ENCODE assay signal across 6 cellular contexts in genomic region chr5:177402271-177403043, GRCh38. TPM values are rescaled to one million over a fixed set of nuclear protein-coding genes. Genes with fewer than 3 reads are reported as not detected.
DNase-seq lines count a peak whose midpoint lies in the region; ATAC-seq, FAIRE-seq and TF ChIP-seq lines count a peak whose summit lies in the region.

No MANE protein-coding gene starts in this region.

- H3K9me3 Mint-ChIP-seq in activated naive CD8-positive, alpha-beta T cell treated with anti-CD3 and anti-CD28 coated beads, Interleukin-2, amount 50 U/mL, for 24 hours, result no peaks in the 10 kb centered on the region

- H3K27ac ChIP-seq in mesodermal cell (ENCODE audit: low read depth, low read length, severe bottlenecking), result no peak overlapping the region

- peak; percentile 87 for FAIRE-seq in GM12891 (lab: Jason Lieb, UNC)

- H3K27me3 Mint-ChIP-seq in activated naive CD8-positive, alpha-beta T cell treated with anti-CD3 and anti-CD28 coated beads, Interleukin-2, amount 50 U/mL, for 24 hours, result peaks cover 26% of the 10 kb centered on the region

- H3K4me3 Mint-ChIP-seq in activated naive CD8-positive, alpha-beta T cell treated with anti-CD3 and anti-CD28 coated beads, Interleukin-2, amount 50 U/mL, for 24 hours, result peak overlapping the region; percentile 73

- 13% methylated on average over 37 to 40 of the region's 49 CpGs for whole genome bisulfite sequencing in mesodermal cell (ENCODE audit: insufficient coverage in 2 of 2), 2 experiments

- H3K4me1 Mint-ChIP-seq in activated naive CD8-positive, alpha-beta T cell treated with anti-CD3 and anti-CD28 coated beads, Interleukin-2, amount 50 U/mL, for 24 hours, result peaks cover 28% of the 10 kb centered on the region

- no peaks in the 10 kb centered on the region for H3K9me3 ChIP-seq in mesodermal cell (ENCODE audit: control insufficient read depth, low read length)

- no peaks in the 10 kb centered on the region for H3K36me3 Mint-ChIP-seq in activated naive CD8-positive, alpha-beta T cell treated with anti-CD3 and anti-CD28 coated beads, Interleukin-2, amount 50 U/mL, for 24 hours (ENCODE audit: low read depth)

- peak overlapping the region; percentile 43 for H3K4me3 ChIP-seq in mesodermal cell (ENCODE audit: extremely low read depth, insufficient read depth, low read length, poor library complexity, severe bottlenecking)

- no peak for TF ChIP-seq POLR2A in GM12891 (IDR thresholded peaks at IDR 0.05; ENCODE audit: low read depth, low read length)

- peak; percentile 67 for DNase-seq in GM12891 (ENCODE audit: insufficient read length, low spot score)
- peak; percentile 78 for DNase-seq in NCI-H774 (lab: John Stamatoyannopoulos, UW)
- peak; percentile 74 for DNase-seq in activated naive CD8-positive, alpha-beta T cell treated with anti-CD3 and anti-CD28 coated beads, Interleukin-2, amount 50 U/mL, for 24 hours

- H3K4me1 ChIP-seq in mesodermal cell (ENCODE audit: control insufficient read depth, insufficient read depth, low read length, poor library complexity, severe bottlenecking), result peaks cover 6% of the 10 kb centered on the region

- no peaks in the 10 kb centered on the region for H3K36me3 ChIP-seq in mesodermal cell (ENCODE audit: control insufficient read depth, insufficient read depth, low read length)

- ATAC-seq in activated naive CD8-positive, alpha-beta T cell treated with anti-CD3 and anti-CD28 coated beads, Interleukin-2, amount 50 U/mL, for 24 hours, result peak; percentile 53
- ATAC-seq in GM18873 (IDR thresholded peaks at IDR 0.05; ENCODE audit: low FRiP score, unreplicated experiment), result no peak
- no peak for ATAC-seq in HG02678 (IDR thresholded peaks at IDR 0.05; ENCODE audit: unreplicated experiment)

- no peak overlapping the region for H3K27ac Mint-ChIP-seq in activated naive CD8-positive, alpha-beta T cell treated with anti-CD3 and anti-CD28 coated beads, Interleukin-2, amount 50 U/mL, for 24 hours

TF ChIP-seq in GM12891, 5 proteins besides CTCF, POLR2A, EP300 and RAD21:
- TF ChIP-seq PAX5 (IDR thresholded peaks at IDR 0.05; ENCODE audit: insufficient read depth, low read length, severe bottlenecking) (no peak), SPI1 (IDR thresholded peaks at IDR 0.05; ENCODE audit: low read depth, low read length) (no peak), POU2F2 (IDR thresholded peaks at IDR 0.05; ENCODE audit: low read depth, low read length) (no peak)

RNA-seq across cellular contexts. Expression of gene PFN3, which starts 2.0 kb away (rescaled TPM):
- polyA plus RNA-seq in GM12891 (2012; ENCODE audit: low read depth, missing spikeins), result not detected
- not detected for polyA plus RNA-seq in mesodermal cell (2013, experiment 1 of 2)
- not detected for polyA plus RNA-seq in mesodermal cell (2013, experiment 2 of 2)

RNA-seq across cellular contexts. Expression of gene F12, which starts 6.9 kb away (rescaled TPM):
- 4.7 TPM for polyA plus RNA-seq in GM12891 (2012; ENCODE audit: low read depth, missing spikeins)
- polyA plus RNA-seq in mesodermal cell (2013, experiment 1 of 2), result 2.1 TPM
- 0.76 TPM for polyA plus RNA-seq in mesodermal cell (2013, experiment 2 of 2)

RNA-seq across cellular contexts. Expression of gene SLC34A1, which starts 18.2 kb away (rescaled TPM):
- polyA plus RNA-seq in GM12891 (2012; ENCODE audit: low read depth, missing spikeins), result 0.13 TPM
- polyA plus RNA-seq in mesodermal cell (2013, experiment 1 of 2), result not detected
- not detected for polyA plus RNA-seq in mesodermal cell (2013, experiment 2 of 2)

RNA-seq across cellular contexts. Expression of gene GRK6, which starts 24.0 kb away (rescaled TPM):
- polyA plus RNA-seq in GM12891 (2012; ENCODE audit: low read depth, missing spikeins), result 42.8 TPM
- polyA plus RNA-seq in mesodermal cell (2013, experiment 1 of 2), result 29.2 TPM
- polyA plus RNA-seq in mesodermal cell (2013, experiment 2 of 2), result 26.2 TPM

RNA-seq across cellular contexts. Expression of gene PRR7, which starts 44.2 kb away (rescaled TPM):
- 8.4 TPM for polyA plus RNA-seq in GM12891 (2012; ENCODE audit: low read depth, missing spikeins)
- polyA plus RNA-seq in mesodermal cell (2013, experiment 1 of 2), result 8.4 TPM
- polyA plus RNA-seq in mesodermal cell (2013, experiment 2 of 2), result 5.4 TPM
